In genomic region chr4:6598127-6598526, GRCh38 we compare ENCODE assay signal across 21 cellular contexts. TPM values are rescaled to one million over a fixed set of nuclear protein-coding genes. Genes with fewer than 3 reads are reported as not detected.
A peak's percentile ranks its signal among the peaks of the same experiment; 100 is the strongest.
DNase-seq lines count a peak whose midpoint lies in the region; ATAC-seq, FAIRE-seq and TF ChIP-seq lines count a peak whose summit lies in the region.
"Had no signal": no experiment of that assay in that cellular context is flagged by ENCODE, and none has a peak within 500 bp of the region (broad histone marks: within the 10 kb centered on the region; RNA-seq: fewer than 3 reads in every experiment).

No MANE protein-coding gene starts in this region.

- TF ChIP-seq CTCF in OCI-LY7 (conservative IDR thresholded peaks at IDR 0.05; ENCODE audit: low read length), result no peak

- POLR2A ChIA-PET in OCI-LY7 (lab: Charles Lee), result interaction anchor here (1.1 kb wide), 1 partner anchor 36 kb away, joined by 3 read pairs; no protein-coding TSS in a partner anchor

- H3K79me2 ChIP-seq in OCI-LY7 (ENCODE audit: insufficient read depth, low read depth, low read length), result no peaks in the 10 kb centered on the region

- H3K9me3 ChIP-seq in BLaER1 (no peaks in the 10 kb centered on the region), OCI-LY7 (ENCODE audit: low read length) (no peaks in the 10 kb centered on the region)
- H3K9me3 ChIP-seq: Caco-2 had no signal

- H3K4me1 ChIP-seq in BLaER1, result peaks cover 71% of the 10 kb centered on the region
- H3K4me1 ChIP-seq in OCI-LY7 (ENCODE audit: insufficient read depth, low read length, poor library complexity, severe bottlenecking), result peaks cover 14% of the 10 kb centered on the region
- H3K4me1 ChIP-seq: Caco-2 had no signal

- H3K27me3 ChIP-seq in BLaER1, result no peaks in the 10 kb centered on the region

- no peak overlapping the region for H2AFZ ChIP-seq in OCI-LY7 (ENCODE audit: low read length)

- H3K9ac ChIP-seq in BLaER1, result peak overlapping the region; percentile 63; the same call in 1 of the 2 replicates

- ATAC-seq in GM21360 (IDR thresholded peaks at IDR 0.05; ENCODE audit: unreplicated experiment), result no peak
- ATAC-seq: HCT116 had no signal

- DNase-seq in OCI-LY7 (ENCODE audit: low spot score), result no peak
- no peak for DNase-seq in GM12891 (ENCODE audit: insufficient read length, low spot score)
- no peak for DNase-seq in hippocampal formation (lab: John Stamatoyannopoulos, UW)
- DNase-seq: 8988T; C1 segment of cervical spinal cord; Caco-2; CD4-positive, CD25-positive, alpha-beta regulatory T cell; CD8-positive, alpha-beta memory T cell; DMS79; GDM1; GOT3; H7; HFFc6; IMR-90 had no signal

- H4K20me1 ChIP-seq in BLaER1, result no peaks in the 10 kb centered on the region
- H4K20me1 ChIP-seq in OCI-LY7 (ENCODE audit: insufficient read depth, low read length), result no peaks in the 10 kb centered on the region

- intact Hi-C loops in OCI-LY7 (cut with micrococcal nuclease; ENCODE audit: unreplicated experiment), result no loop called here

- no peaks in the 10 kb centered on the region for H3K9me2 ChIP-seq in OCI-LY7 (ENCODE audit: insufficient read depth, low read length)

- BruUV-seq in OCI-LY7 (replicated peaks; lab: Mats Ljungman, UMichigan), result no TSS peak

- H3K4me2 ChIP-seq in BLaER1 (peak overlapping the region; percentile 86), OCI-LY7 (ENCODE audit: low read length) (peak overlapping the region; percentile 34)

- FAIRE-seq in GM12891 (lab: Jason Lieb, UNC), result no peak
- FAIRE-seq: D721Med had no signal

- CTCF ChIA-PET in OCI-LY7 (lab: Charles Lee; ENCODE audit: unreplicated experiment), result no interaction called here

- no peak for TF ChIP-seq POLR2A in GM12891 (IDR thresholded peaks at IDR 0.05; ENCODE audit: low read depth, low read length)

- H3K27ac ChIP-seq in BLaER1, result peak overlapping the region; percentile 84
- H3K27ac ChIP-seq in OCI-LY7 (ENCODE audit: low read depth, low read length, poor library complexity, severe bottlenecking), result peak overlapping the region; percentile 60
- peak overlapping the region; percentile 63 for H3K27ac ChIP-seq in cingulate gyrus (ENCODE audit: low read depth, low read length)
- peak overlapping the region; percentile 65 for H3K27ac ChIP-seq in temporal lobe (ENCODE audit: low read depth, low read length)
- H3K27ac ChIP-seq: HL-60 had no signal

- H3K4me3 ChIP-seq in BLaER1 (peak overlapping the region; percentile 30; the same call in 1 of the 2 replicates), OCI-LY7 (ENCODE audit: low read depth, low read length, poor library complexity, severe bottlenecking) (no peak overlapping the region)

- H3K36me3 ChIP-seq in BLaER1 (peaks cover 24% of the 10 kb centered on the region), OCI-LY7 (ENCODE audit: insufficient read depth, low read length) (no peaks in the 10 kb centered on the region)

TF ChIP-seq in GM12891, 5 proteins besides CTCF, POLR2A, EP300 and RAD21:
- TF ChIP-seq TAF1 (IDR thresholded peaks at IDR 0.05; ENCODE audit: low read depth, low read length) (no peak), POLR2AphosphoS5 (IDR thresholded peaks at IDR 0.05; ENCODE audit: low read depth, low read length) (no peak), SPI1 (IDR thresholded peaks at IDR 0.05; ENCODE audit: low read depth, low read length) (no peak), POU2F2 (IDR thresholded peaks at IDR 0.05; ENCODE audit: low read depth, low read length) (no peak), PAX5 (IDR thresholded peaks at IDR 0.05; ENCODE audit: insufficient read depth, low read length, severe bottlenecking) (no peak)

RNA-seq across cellular contexts. Expression of gene MAN2B2, which starts 23.1 kb away (rescaled TPM):
- 11.0 and 13.7 TPM in 2 replicates for total RNA-seq in OCI-LY7 (2014; rRNA removed; shearing (Covaris generic))
- total RNA-seq in OCI-LY7 (2022) (19.4 and 20.4 TPM in 2 replicates), temporal lobe (5.4 TPM)
- 8.2 TPM for polyA plus RNA-seq in GM12891 (2012; ENCODE audit: low read depth, missing spikeins)

RNA-seq across cellular contexts. Expression of gene MRFAP1, which starts 42.4 kb away (rescaled TPM):
- 90.8 and 142 TPM in 2 replicates for total RNA-seq in OCI-LY7 (2014; rRNA removed; shearing (Covaris generic))
- total RNA-seq in OCI-LY7 (2022), result 213 and 224 TPM in 2 replicates
- total RNA-seq in temporal lobe, result 96.1 TPM
- 84.5 TPM for polyA plus RNA-seq in GM12891 (2012; ENCODE audit: low read depth, missing spikeins)
